ENCODE assay signal across 9 cellular contexts in genomic region chr2:240387669-240388358, GRCh38. TPM values are rescaled to one million over a fixed set of nuclear protein-coding genes. Genes with fewer than 3 reads are reported as not detected.
DNase-seq lines count a peak whose midpoint lies in the region; ATAC-seq and TF ChIP-seq lines count a peak whose summit lies in the region.
"Had no signal": no experiment of that assay in that cellular context is flagged by ENCODE, and none has a peak within 500 bp of the region (broad histone marks: within the 10 kb centered on the region; RNA-seq: fewer than 3 reads in every experiment).

No MANE protein-coding gene starts in this region.

- peak overlapping the region; percentile 26 for H2AFZ ChIP-seq in ACC112 (ENCODE audit: low read length, unreplicated experiment)

- H3K36me3 Mint-ChIP-seq in activated T-helper 2 cell treated with anti-CD3 and anti-CD28 coated beads, Interferon-gamma antibody, Interleukin-2, Interleukin-4, amounts not matched to agents 10 μg/mL and 5 μg/mL and 100 μg/mL, durations not matched to agents 14 hours and 24 hours and 36 hours (ENCODE audit: low read depth) = no peaks in the 10 kb centered on the region

- TF ChIP-seq CTCF in dorsolateral prefrontal cortex (IDR thresholded peaks at IDR 0.05 in 54 of 56, conservative IDR thresholded peaks at IDR 0.05 in 2 of 56; ENCODE audit: low read depth in 1 of 56, partially characterized antibody in 56 of 56) = peak in 6 of 56 donors; percentile 9 to 29 (median 12)

- ATAC-seq in HG03469 (IDR thresholded peaks at IDR 0.05; ENCODE audit: unreplicated experiment) (no peak), HG03025 (IDR thresholded peaks at IDR 0.05; ENCODE audit: low FRiP score, unreplicated experiment) (no peak)

- DNase-seq in M059J (ENCODE audit: low read depth) (peak; percentile 93), dorsolateral prefrontal cortex (peak in 6 of 10 donors; percentile 55 to 81 (median 60)), lung microvascular endothelial cell (ENCODE audit: low read depth in 2 of 2) (peak; percentile 67 to 93)
- DNase-seq in activated effector memory CD4-positive, alpha-beta T cell treated with Interleukin-2 at 50 U/mL for 16 hours = no peak
- DNase-seq in activated T-helper 2 cell treated with anti-CD3 and anti-CD28 coated beads, Interferon-gamma antibody, Interleukin-2, Interleukin-4, amounts not matched to agents 10 μg/mL and 5 μg/mL and 100 μg/mL, durations not matched to agents 14 hours and 24 hours and 36 hours (ENCODE audit: low spot score) = no peak
- DNase-seq: Caco-2 had no signal

- H3K27me3 Mint-ChIP-seq in activated T-helper 2 cell treated with anti-CD3 and anti-CD28 coated beads, Interferon-gamma antibody, Interleukin-2, Interleukin-4, amounts not matched to agents 10 μg/mL and 5 μg/mL and 100 μg/mL, durations not matched to agents 14 hours and 24 hours and 36 hours (ENCODE audit: low read depth) = no peaks in the 10 kb centered on the region

- H3K4me3 Mint-ChIP-seq in activated T-helper 2 cell treated with anti-CD3 and anti-CD28 coated beads, Interferon-gamma antibody, Interleukin-2, Interleukin-4, amounts not matched to agents 10 μg/mL and 5 μg/mL and 100 μg/mL, durations not matched to agents 14 hours and 24 hours and 36 hours (ENCODE audit: low read depth) = no peak overlapping the region

- peaks cover 3% of the 10 kb centered on the region for H3K79me2 ChIP-seq in ACC112 (ENCODE audit: control insufficient read depth, insufficient read depth, low read length, unreplicated experiment)

- peaks cover 7% of the 10 kb centered on the region for H3K4me1 Mint-ChIP-seq in activated T-helper 2 cell treated with anti-CD3 and anti-CD28 coated beads, Interferon-gamma antibody, Interleukin-2, Interleukin-4, amounts not matched to agents 10 μg/mL and 5 μg/mL and 100 μg/mL, durations not matched to agents 14 hours and 24 hours and 36 hours (ENCODE audit: low read depth)

- H3K27me3 ChIP-seq in ACC112 (ENCODE audit: insufficient read depth, low read length) (no peaks in the 10 kb centered on the region), dorsolateral prefrontal cortex (no peaks in the 10 kb centered on the region)

- no peaks in the 10 kb centered on the region for H3K36me3 ChIP-seq in ACC112 (ENCODE audit: insufficient read depth, low read length)

- H3K27ac ChIP-seq in ACC112 (ENCODE audit: low read depth, low read length) (peak overlapping the region; percentile 72), dorsolateral prefrontal cortex (peak overlapping the region in 18 of 59 donors; percentile 6 to 69 (median 32))

- peak overlapping the region; percentile 61 for H3K4me3 ChIP-seq in ACC112 (ENCODE audit: low read depth, low read length)
- peak overlapping the region in 1 of 59 donors; percentile 21 for H3K4me3 ChIP-seq in dorsolateral prefrontal cortex

- intact Hi-C loops in dorsolateral prefrontal cortex (cut with DNase I) = no loop called here
- intact Hi-C loops in activated T-helper 2 cell treated with anti-CD3 and anti-CD28 coated beads, Interferon-gamma antibody, Interleukin-2, Interleukin-4, amounts not matched to agents 10 μg/mL and 5 μg/mL and 100 μg/mL, durations not matched to agents 14 hours and 24 hours and 36 hours (cut with micrococcal nuclease) = loop anchor here (10.0 kb wide), 1 partner anchor 47 kb away; the partner anchor contains the start of gene GPC1

- H3K9me3 Mint-ChIP-seq in activated T-helper 2 cell treated with anti-CD3 and anti-CD28 coated beads, Interferon-gamma antibody, Interleukin-2, Interleukin-4, amounts not matched to agents 10 μg/mL and 5 μg/mL and 100 μg/mL, durations not matched to agents 14 hours and 24 hours and 36 hours = no peaks in the 10 kb centered on the region

- H3K27ac Mint-ChIP-seq in activated T-helper 2 cell treated with anti-CD3 and anti-CD28 coated beads, Interferon-gamma antibody, Interleukin-2, Interleukin-4, amounts not matched to agents 10 μg/mL and 5 μg/mL and 100 μg/mL, durations not matched to agents 14 hours and 24 hours and 36 hours = no peak overlapping the region

- H3K4me1 ChIP-seq in ACC112 (ENCODE audit: control insufficient read depth, insufficient read depth, low read length, unreplicated experiment) = peaks cover 15% of the 10 kb centered on the region
- H3K4me1 ChIP-seq: Caco-2 had no signal

RNA-seq across cellular contexts. Expression of gene GPC1, which starts 47.6 kb away (rescaled TPM):
- total RNA-seq in M059J (2014; rRNA removed; shearing (Covaris generic)) = 12.6 and 26.9 TPM in 2 replicates
- total RNA-seq in dorsolateral prefrontal cortex (100 to 1,000 TPM in 94 of 120 experiments, 10 to 100 TPM in 26; 67.1 to 206 (median 116) TPM), lung microvascular endothelial cell (2.4 and 11.3 TPM in 2 replicates)
- 21.9 and 25.6 TPM in 2 replicates for total RNA-seq in activated T-helper 2 cell treated with anti-CD3 and anti-CD28 coated beads, Interferon-gamma antibody, Interleukin-2, Interleukin-4, amounts not matched to agents 10 μg/mL and 5 μg/mL and 100 μg/mL, durations not matched to agents 14 hours and 24 hours and 36 hours

Comparison
In these comparisons a context has a peak if more than half of its experiments do, and no peak if none do; other contexts are left out.
1. DNase-seq: peak in M059J (single experiment), dorsolateral prefrontal cortex (6 of 10) and lung microvascular endothelial cell (2 of 2); none in activated effector memory CD4-positive, alpha-beta T cell treated with Interleukin-2 at 50 U/mL for 16 hours (single experiment) and activated T-helper 2 cell treated with anti-CD3 and anti-CD28 coated beads, Interferon-gamma antibody, Interleukin-2, Interleukin-4, amounts not matched to agents 10 μg/mL and 5 μg/mL and 100 μg/mL, durations not matched to agents 14 hours and 24 hours and 36 hours (single experiment).